12 cellular contexts compared by ENCODE assay signal in the genomic region with DNA sequence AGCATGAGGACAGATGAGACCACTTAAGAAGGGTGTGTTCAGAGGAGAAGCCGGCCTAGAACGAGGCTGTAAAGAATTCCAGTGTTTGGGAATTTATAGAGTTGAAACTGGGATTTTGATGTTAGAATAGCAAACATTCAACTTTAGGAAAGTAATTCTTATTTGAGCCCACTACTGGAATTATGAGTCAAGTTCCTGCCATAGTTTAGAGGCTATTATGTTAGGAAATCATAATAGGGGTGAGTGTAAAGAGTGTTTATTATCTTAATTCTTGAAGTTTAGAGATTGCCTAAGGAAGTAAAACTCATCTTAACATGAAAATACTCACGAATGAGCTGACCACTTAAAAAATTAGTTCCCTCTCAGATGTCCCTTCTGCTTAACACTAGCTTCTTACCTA. TPM values are rescaled to one million over a fixed set of nuclear protein-coding genes. Genes with fewer than 3 reads are reported as not detected.
DNase-seq lines count a peak whose midpoint lies in the region; ATAC-seq and TF ChIP-seq lines count a peak whose summit lies in the region.
"Had no signal": no experiment of that assay in that cellular context is flagged by ENCODE, and none has a peak within 500 bp of the region (broad histone marks: within the 10 kb centered on the region; RNA-seq: fewer than 3 reads in every experiment).

No MANE protein-coding gene starts in this region.

- H3K27me3 Mint-ChIP-seq in activated T-cell treated with anti-CD3 and anti-CD28 coated beads, Interleukin-2, amount 50 U/mL, for 72 hours (ENCODE audit: low read depth): no peaks in the 10 kb centered on the region
- H3K27me3 Mint-ChIP-seq in T-cell: no peaks in the 10 kb centered on the region

- no peaks in the 10 kb centered on the region for H3K9me3 Mint-ChIP-seq in activated T-cell treated with anti-CD3 and anti-CD28 coated beads, Interleukin-2, amount 50 U/mL, for 72 hours
- no peaks in the 10 kb centered on the region for H3K9me3 Mint-ChIP-seq in T-cell

- in situ Hi-C loops in KBM-7 (cut with MboI; ENCODE audit: low pct_unique_long_range_greater_than_20kb, low sequenced_read_pairs): no loop called here

- H3K36me3 ChIP-seq in fibroblast of lung (ENCODE audit: control insufficient read depth, insufficient read depth, low read length) (peaks cover under 1% of the 10 kb centered on the region), skeletal muscle tissue (ENCODE audit: control insufficient read depth in 3 of 3, insufficient read depth in 3 of 3, low read length in 3 of 3) (peaks cover under 1 to 9% (median 6%) of the 10 kb centered on the region in 3 donors)

- H3K27me3 ChIP-seq in fibroblast of lung (ENCODE audit: control insufficient read depth, insufficient read depth, low read length) (no peaks in the 10 kb centered on the region), skeletal muscle tissue (ENCODE audit: control insufficient read depth in 3 of 3, insufficient read depth in 3 of 3, low read length in 3 of 3) (no peaks in the 10 kb centered on the region)

- CTCF ChIA-PET in T-cell (lab: Charles Lee): interaction anchor here in 1 of 2 donors (1.1 to 1.6 kb wide), 2 partner anchors 129 to 133 kb away, joined by 4 to 5 read pairs; no protein-coding TSS in a partner anchor

- ATAC-seq in activated T-cell treated with anti-CD3 and anti-CD28 coated beads, Interleukin-2, amount 50 U/mL, for 72 hours (replicated peaks in 1 of 2): no peak
- no peak for ATAC-seq in T-cell (replicated peaks in 1 of 4)
- ATAC-seq in GM18907 (IDR thresholded peaks at IDR 0.05; ENCODE audit: unreplicated experiment): no peak

- H3K4me1 ChIP-seq in fibroblast of lung (ENCODE audit: control insufficient read depth, extremely low read depth, insufficient read depth, low read length): peaks cover 12% of the 10 kb centered on the region
- peaks cover 24 to 27% (median 26%) of the 10 kb centered on the region in 3 donors for H3K4me1 ChIP-seq in skeletal muscle tissue (ENCODE audit: control insufficient read depth in 3 of 3, insufficient read depth in 3 of 3, low read length in 3 of 3)

- H3K4me3 Mint-ChIP-seq in activated T-cell treated with anti-CD3 and anti-CD28 coated beads, Interleukin-2, amount 50 U/mL, for 72 hours: peak overlapping the region; percentile 96 to 97
- peak overlapping the region; percentile 94 to 97 (median 96) for H3K4me3 Mint-ChIP-seq in T-cell

- H3K36me3 Mint-ChIP-seq in activated T-cell treated with anti-CD3 and anti-CD28 coated beads, Interleukin-2, amount 50 U/mL, for 72 hours (ENCODE audit: insufficient read depth in 2 of 2): peaks cover 4 to 22% of the 10 kb centered on the region in 2 donors
- H3K36me3 Mint-ChIP-seq in T-cell: peaks cover 16% of the 10 kb centered on the region

- H3K9me3 ChIP-seq in fibroblast of lung (ENCODE audit: control insufficient read depth, insufficient read depth, low read depth, low read length) (no peaks in the 10 kb centered on the region), skeletal muscle tissue (ENCODE audit: control insufficient read depth in 3 of 3, low read length in 3 of 3) (no peaks in the 10 kb centered on the region)

- no peak for DNase-seq in activated T-cell treated with anti-CD3 and anti-CD28 coated beads, Interleukin-2, amount 50 U/mL, for 72 hours
- DNase-seq in activated T-cell treated with anti-CD3 and anti-CD28 coated beads for 4 hours (no peak), T-cell (no peak), fibroblast of lung (ENCODE audit: low read depth in 2 of 2) (no peak), KBM-7 (no peak), anterior cingulate cortex (lab: John Stamatoyannopoulos, UW) (no peak)
- DNase-seq: NCI-H187 treated with DMSO at 0.1 percent for 48 hours had no signal

- peaks cover 5% of the 10 kb centered on the region for H4K20me1 ChIP-seq in fibroblast of lung (ENCODE audit: control insufficient read depth, extremely low read depth, insufficient read depth, low read length)

- POLR2A ChIA-PET in T-cell (lab: Charles Lee): interaction anchor here (0.9 to 1.0 kb wide), 2 partner anchors 132 to 182 kb away, joined by 3 read pairs; a partner anchor contains a TSS

- peaks cover 52% of the 10 kb centered on the region for H3K4me1 Mint-ChIP-seq in activated T-cell treated with anti-CD3 and anti-CD28 coated beads, Interleukin-2, amount 50 U/mL, for 72 hours (ENCODE audit: low read depth)
- peaks cover 63 to 66% (median 65%) of the 10 kb centered on the region in 3 donors for H3K4me1 Mint-ChIP-seq in T-cell

- H3K27ac ChIP-seq in fibroblast of lung (ENCODE audit: insufficient read depth, low read length) (no peak overlapping the region), skeletal muscle tissue (ENCODE audit: low read depth, low read length) (no peak overlapping the region)
- H3K27ac ChIP-seq: RWPE1 had no signal

- peaks cover 57% of the 10 kb centered on the region for H3K79me2 ChIP-seq in fibroblast of lung (ENCODE audit: control insufficient read depth, insufficient read depth, low read length)

- H3K4me2 ChIP-seq in fibroblast of lung (ENCODE audit: extremely low read depth, insufficient read depth, low read length): peak overlapping the region; percentile 23

- no peak overlapping the region for H2AFZ ChIP-seq in fibroblast of lung (ENCODE audit: low read length)

- H3K27ac Mint-ChIP-seq in activated T-cell treated with anti-CD3 and anti-CD28 coated beads, Interleukin-2, amount 50 U/mL, for 72 hours: peak overlapping the region; percentile 88
- H3K27ac Mint-ChIP-seq in T-cell: peak overlapping the region; percentile 49 to 69

- H3K4me3 ChIP-seq in fibroblast of lung (replicated peaks in 1 of 4; ENCODE audit: control extremely low read depth in 1 of 4, insufficient read depth in 1 of 4, low read depth in 3 of 4, low read length in 4 of 4) (peak overlapping the region in 2 of 4 experiments; percentile 86 to 99), skeletal muscle tissue (ENCODE audit: low read length in 3 of 3) (no peak overlapping the region)

- H3K9ac ChIP-seq in fibroblast of lung (ENCODE audit: insufficient read depth, low read length) (no peak overlapping the region), skeletal muscle tissue (ENCODE audit: low read depth in 1 of 3, low read length in 3 of 3) (peak overlapping the region; percentile 16 to 95 (median 44))

- no peak for TF ChIP-seq CTCF in fibroblast of lung (conservative IDR thresholded peaks at IDR 0.05 in 1 of 2, IDR thresholded peaks at IDR 0.05 in 1 of 2; ENCODE audit: low read depth in 1 of 2, low read length in 2 of 2)

RNA-seq across cellular contexts. Expression of a gene that starts 2.1 kb away (rescaled TPM):
- total RNA-seq in activated T-cell treated with anti-CD3 and anti-CD28 coated beads, Interleukin-2, amount 50 U/mL, for 72 hours: 10 to 100 TPM; 39.8 to 44.6 TPM
- 10 to 100 TPM; 50.5 to 70.1 (median 61.6) TPM for total RNA-seq in T-cell
- total RNA-seq in fibroblast of lung: 17.5 and 21.1 TPM in 2 replicates
- 20.1 and 24.6 TPM in 2 replicates for polyA plus RNA-seq in fibroblast of lung
- polyA plus RNA-seq in fibroblast of lung (2012): 18.1 and 18.4 TPM in 2 replicates
- polyA minus RNA-seq in fibroblast of lung (ENCODE audit: low replicate concordance): 12.9 and 15.5 TPM in 2 replicates
- total RNA-seq in skeletal muscle tissue: 18.3 TPM

RNA-seq across cellular contexts. Expression of a gene that starts 57.0 kb away (rescaled TPM):
- total RNA-seq in activated T-cell treated with anti-CD3 and anti-CD28 coated beads, Interleukin-2, amount 50 U/mL, for 72 hours: not detected
- under 1 TPM in 3 of 5 donors, not detected in 2; 0.33 to 0.93 (median 0.70) TPM for total RNA-seq in T-cell
- total RNA-seq in fibroblast of lung: not detected in 2 replicates
- not detected in 2 replicates for polyA plus RNA-seq in fibroblast of lung
- polyA plus RNA-seq in fibroblast of lung (2012): not detected in 2 replicates
- polyA minus RNA-seq in fibroblast of lung (ENCODE audit: low replicate concordance): not detected in 2 replicates
- not detected for total RNA-seq in skeletal muscle tissue
- total RNA-seq: activated CD8-positive, alpha-beta memory T cell treated with anti-CD3 and anti-CD28 coated beads for 36 hours; myocyte had no signal
